8 cellular contexts compared by ENCODE assay signal in the genomic region with DNA sequence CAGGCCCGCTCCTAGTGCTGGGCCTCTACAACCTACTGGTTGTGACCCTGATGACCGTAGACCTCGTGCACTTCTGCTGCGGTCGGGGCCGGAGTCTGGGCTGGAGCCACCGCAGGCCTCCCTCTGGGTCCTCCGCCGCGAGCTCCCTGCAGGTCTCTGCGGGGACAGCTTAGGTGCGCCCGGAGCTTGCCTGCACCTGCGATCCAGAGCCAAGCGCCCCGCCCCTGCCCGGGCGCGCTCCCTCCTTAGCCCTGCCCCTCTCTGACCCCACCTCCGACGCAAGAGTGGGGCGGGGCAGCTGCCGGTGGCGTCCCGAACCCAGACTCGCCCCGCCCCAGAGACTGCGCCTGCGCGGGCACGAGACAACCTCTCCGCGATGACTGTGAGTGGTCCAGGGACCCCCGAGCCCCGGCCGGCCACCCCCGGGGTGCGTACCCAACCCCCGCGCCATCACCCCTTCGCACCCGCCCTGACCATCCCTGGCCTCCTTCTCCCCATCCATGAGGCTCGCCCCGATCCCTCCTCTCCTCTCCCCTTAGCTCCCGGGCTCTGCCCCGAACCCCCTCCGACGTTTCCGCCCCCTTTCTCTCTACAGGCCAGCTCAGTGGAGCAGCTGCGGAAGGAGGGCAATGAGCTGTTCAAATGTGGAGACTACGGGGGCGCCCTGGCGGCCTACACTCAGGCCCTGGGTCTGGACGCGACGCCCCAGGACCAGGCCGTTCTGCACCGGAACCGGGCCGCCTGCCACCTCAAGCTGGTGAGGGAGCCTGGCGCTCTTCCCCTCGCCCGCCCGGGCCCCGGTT. TPM values are rescaled to one million over a fixed set of nuclear protein-coding genes. Genes with fewer than 3 reads are reported as not detected.
DNase-seq lines count a peak whose midpoint lies in the region; ATAC-seq and TF ChIP-seq lines count a peak whose summit lies in the region.

A gene with protein sequence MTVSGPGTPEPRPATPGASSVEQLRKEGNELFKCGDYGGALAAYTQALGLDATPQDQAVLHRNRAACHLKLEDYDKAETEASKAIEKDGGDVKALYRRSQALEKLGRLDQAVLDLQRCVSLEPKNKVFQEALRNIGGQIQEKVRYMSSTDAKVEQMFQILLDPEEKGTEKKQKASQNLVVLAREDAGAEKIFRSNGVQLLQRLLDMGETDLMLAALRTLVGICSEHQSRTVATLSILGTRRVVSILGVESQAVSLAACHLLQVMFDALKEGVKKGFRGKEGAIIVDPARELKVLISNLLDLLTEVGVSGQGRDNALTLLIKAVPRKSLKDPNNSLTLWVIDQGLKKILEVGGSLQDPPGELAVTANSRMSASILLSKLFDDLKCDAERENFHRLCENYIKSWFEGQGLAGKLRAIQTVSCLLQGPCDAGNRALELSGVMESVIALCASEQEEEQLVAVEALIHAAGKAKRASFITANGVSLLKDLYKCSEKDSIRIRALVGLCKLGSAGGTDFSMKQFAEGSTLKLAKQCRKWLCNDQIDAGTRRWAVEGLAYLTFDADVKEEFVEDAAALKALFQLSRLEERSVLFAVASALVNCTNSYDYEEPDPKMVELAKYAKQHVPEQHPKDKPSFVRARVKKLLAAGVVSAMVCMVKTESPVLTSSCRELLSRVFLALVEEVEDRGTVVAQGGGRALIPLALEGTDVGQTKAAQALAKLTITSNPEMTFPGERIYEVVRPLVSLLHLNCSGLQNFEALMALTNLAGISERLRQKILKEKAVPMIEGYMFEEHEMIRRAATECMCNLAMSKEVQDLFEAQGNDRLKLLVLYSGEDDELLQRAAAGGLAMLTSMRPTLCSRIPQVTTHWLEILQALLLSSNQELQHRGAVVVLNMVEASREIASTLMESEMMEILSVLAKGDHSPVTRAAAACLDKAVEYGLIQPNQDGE (plus strand): TSS at position 337 of the 803 bp plus-strand sequence. CDS start 40 bp downstream, at position 377.

- DNase-seq in DMS 273 treated with DMSO at 0.1 percent for 48 hours (lab: John Stamatoyannopoulos, UW) (peak; percentile 30), OCI-M1 (lab: John Stamatoyannopoulos, UW) (peak; percentile 90), activated T-cell treated with anti-CD3 and anti-CD28 coated beads for 48 hours (ENCODE audit: low read depth) (peak; percentile 98), epithelial cell of proximal tubule (ENCODE audit: low read depth) (no peak)
- DNase-seq in stimulated activated CD8-positive, alpha-beta memory T cell treated with anti-CD3 and anti-CD28 coated beads, Interleukin-7, amount 100 ng/mL, for 1 hour (ENCODE audit: low read depth in 2 of 2): peak; percentile 90 to 96

- peak; percentile 6 for TF ChIP-seq CTCF in epithelial cell of proximal tubule (conservative IDR thresholded peaks at IDR 0.05; ENCODE audit: low read depth, low read length)

- peaks cover 37% of the 10 kb centered on the region for H3K4me1 ChIP-seq in mucosa of stomach (ENCODE audit: control insufficient read depth, insufficient read depth, low read length)

- ATAC-seq in GM21529 (IDR thresholded peaks at IDR 0.05; ENCODE audit: unreplicated experiment): peak; percentile 64

- no peaks in the 10 kb centered on the region for H3K36me3 Mint-ChIP-seq in IgD-negative memory B cell

- peaks cover 25 to 33% (median 29%) of the 10 kb centered on the region in 3 donors for H3K4me1 Mint-ChIP-seq in IgD-negative memory B cell

- no peaks in the 10 kb centered on the region for H3K9me3 Mint-ChIP-seq in IgD-negative memory B cell

- peak within 1 kb of the TSS; percentile 77 for H3K9ac ChIP-seq in mucosa of stomach (ENCODE audit: low read length)

- H3K36me3 ChIP-seq in mucosa of stomach (ENCODE audit: control insufficient read depth, insufficient read depth, low read length): peaks cover 16% of the 10 kb centered on the region

- H3K9me3 ChIP-seq in mucosa of stomach (ENCODE audit: control insufficient read depth, low read length): no peaks in the 10 kb centered on the region

- H3K4me3 ChIP-seq in epithelial cell of proximal tubule (ENCODE audit: low read depth, low read length): peak within 1 kb of the TSS; percentile 87
- peak within 1 kb of the TSS; percentile 57 for H3K4me3 ChIP-seq in mucosa of stomach (ENCODE audit: low read length)

- no peaks in the 10 kb centered on the region for H3K27me3 ChIP-seq in mucosa of stomach (ENCODE audit: control insufficient read depth, insufficient read depth, low read length)

- no peaks in the 10 kb centered on the region for H3K27me3 Mint-ChIP-seq in IgD-negative memory B cell

- H3K27ac Mint-ChIP-seq in IgD-negative memory B cell: peak within 1 kb of the TSS; percentile 85 to 98 (median 91)

- H3K4me3 Mint-ChIP-seq in IgD-negative memory B cell: peak within 1 kb of the TSS; percentile 87 to 97 (median 94)

RNA-seq across cellular contexts. Expression of the gene that starts here (rescaled TPM):
- 65.3 TPM for polyA plus RNA-seq in IgD-negative memory B cell
- total RNA-seq in epithelial cell of proximal tubule: 30.8 and 49.5 TPM in 2 replicates
